26 cellular contexts compared by ENCODE assay signal in the genomic region with DNA sequence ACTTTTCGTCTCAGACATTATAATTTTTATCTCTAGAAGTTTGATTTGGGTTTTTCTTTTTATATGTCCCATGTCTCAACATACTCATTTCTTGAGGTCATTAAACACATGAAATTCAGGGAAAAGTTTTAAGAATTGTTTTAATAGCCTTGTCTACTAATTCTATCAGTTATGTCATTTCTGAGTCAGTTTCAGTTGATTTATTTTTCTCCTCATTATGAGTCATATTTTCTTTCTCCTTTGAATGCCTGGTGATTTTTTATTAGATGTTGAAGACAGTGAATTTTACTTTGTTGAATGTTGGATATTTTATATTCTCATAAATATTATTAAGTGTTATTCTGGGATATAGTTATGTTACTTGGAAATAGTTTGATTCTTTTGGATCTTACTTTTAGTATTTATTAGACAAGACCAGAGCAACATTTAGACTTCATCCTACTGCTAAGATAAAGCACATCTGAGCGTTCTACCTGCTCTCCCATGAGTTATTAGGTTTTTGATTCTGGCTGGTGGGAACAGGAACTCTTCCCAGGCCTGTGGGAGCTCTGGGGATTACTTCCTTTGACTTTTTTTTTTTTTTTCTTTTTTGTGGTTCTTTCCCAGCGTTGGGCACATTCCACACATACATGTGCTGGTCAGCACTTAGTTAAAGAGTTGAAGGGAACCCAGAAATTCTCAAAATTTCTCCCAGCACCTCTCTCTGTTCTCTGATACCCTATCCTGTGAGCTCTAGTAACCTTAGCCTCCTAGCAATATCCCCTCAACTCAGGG.
DNase-seq lines count a peak whose midpoint lies in the region; ATAC-seq and TF ChIP-seq lines count a peak whose summit lies in the region.
"Had no signal": no experiment of that assay in that cellular context is flagged by ENCODE, and none has a peak within 500 bp of the region (broad histone marks: within the 10 kb centered on the region; RNA-seq: fewer than 3 reads in every experiment).

No MANE protein-coding gene starts in this region.

- TF ChIP-seq CTCF in retinal pigment epithelial cell (conservative IDR thresholded peaks at IDR 0.05; ENCODE audit: low read depth, low read length) = no peak

- H3K36me3 Mint-ChIP-seq in activated T-cell treated with anti-CD3 and anti-CD28 coated beads, Interleukin-2, amount 50 U/mL, for 24 hours (ENCODE audit: low read depth) = no peaks in the 10 kb centered on the region
- no peaks in the 10 kb centered on the region for H3K36me3 Mint-ChIP-seq in activated naive CD8-positive, alpha-beta T cell
- H3K36me3 Mint-ChIP-seq: activated CD8-positive, alpha-beta memory T cell treated with anti-CD3 and anti-CD28 coated beads, Interleukin-2, amount 10 ng/mL, durations not matched to agents 7 days and 5 days had no signal

- no peak overlapping the region for H3K4me3 ChIP-seq in retinal pigment epithelial cell (ENCODE audit: low read length)
- H3K4me3 ChIP-seq: right atrium auricular region, SJSA1, spleen had no signal

- H3K9me3 Mint-ChIP-seq in activated T-cell treated with anti-CD3 and anti-CD28 coated beads, Interleukin-2, amount 50 U/mL, for 24 hours = no peaks in the 10 kb centered on the region
- no peaks in the 10 kb centered on the region for H3K9me3 Mint-ChIP-seq in activated naive CD8-positive, alpha-beta T cell (ENCODE audit: low read depth)
- H3K9me3 Mint-ChIP-seq: T-helper 1 cell treated with Interleukin-12 subunit alpha and Interleukin-12 subunit beta and Interleukin-4 antibody, amounts not matched to agents 30 μg/mL and 1 μg/mL, for 36 hours had no signal

- H3K4me3 Mint-ChIP-seq in activated T-cell treated with anti-CD3 and anti-CD28 coated beads, Interleukin-2, amount 50 U/mL, for 24 hours = no peak overlapping the region
- H3K4me3 Mint-ChIP-seq in activated naive CD8-positive, alpha-beta T cell = peak overlapping the region; percentile 43
- H3K4me3 Mint-ChIP-seq: activated CD8-positive, alpha-beta memory T cell treated with anti-CD3 and anti-CD28 coated beads, Interleukin-2, amount 10 ng/mL, durations not matched to agents 7 days and 5 days; T-helper 1 cell treated with Interleukin-12 subunit alpha and Interleukin-12 subunit beta and Interleukin-4 antibody, amounts not matched to agents 30 μg/mL and 1 μg/mL, for 36 hours had no signal

- H3K4me1 Mint-ChIP-seq in activated T-cell treated with anti-CD3 and anti-CD28 coated beads, Interleukin-2, amount 50 U/mL, for 24 hours (ENCODE audit: low read depth) = peaks cover 32% of the 10 kb centered on the region
- peaks cover 28% of the 10 kb centered on the region for H3K4me1 Mint-ChIP-seq in activated naive CD8-positive, alpha-beta T cell (ENCODE audit: low read depth)
- H3K4me1 Mint-ChIP-seq: activated CD8-positive, alpha-beta memory T cell treated with anti-CD3 and anti-CD28 coated beads, Interleukin-2, amount 10 ng/mL, durations not matched to agents 7 days and 5 days had no signal

- ATAC-seq in HG03469 (IDR thresholded peaks at IDR 0.05; ENCODE audit: unreplicated experiment) = no peak
- ATAC-seq: activated CD8-positive, alpha-beta memory T cell treated with anti-CD3 and anti-CD28 coated beads, Interleukin-2, amount 10 ng/mL, durations not matched to agents 7 days and 5 days; esophagus mucosa; HepG2 had no signal

- no peaks in the 10 kb centered on the region for H3K27me3 Mint-ChIP-seq in activated T-cell treated with anti-CD3 and anti-CD28 coated beads, Interleukin-2, amount 50 U/mL, for 24 hours
- no peaks in the 10 kb centered on the region for H3K27me3 Mint-ChIP-seq in activated naive CD8-positive, alpha-beta T cell
- H3K27me3 Mint-ChIP-seq: activated CD8-positive, alpha-beta memory T cell treated with anti-CD3 and anti-CD28 coated beads, Interleukin-2, amount 10 ng/mL, durations not matched to agents 7 days and 5 days had no signal

- DNase-seq in activated T-cell treated with anti-CD3 and anti-CD28 coated beads, Interleukin-2, amount 50 U/mL, for 24 hours = no peak
- no peak for DNase-seq in activated T-cell treated with anti-CD3 and anti-CD28 coated beads for 4 hours
- DNase-seq in epithelial cell of prostate (ENCODE audit: low read depth, low spot score) = no peak
- DNase-seq in retinal pigment epithelial cell (ENCODE audit: low read depth) = peak; percentile 64
- no peak for DNase-seq in dedifferentiated amniotic fluid mesenchymal stem cell (ENCODE audit: extremely low spot score)
- DNase-seq in D341Med (ENCODE audit: low spot score) = no peak
- DNase-seq: activated CD4-positive, alpha-beta T cell treated with anti-CD3 and anti-CD28 coated beads for 48 hours; activated CD8-positive, alpha-beta memory T cell treated with anti-CD3 and anti-CD28 coated beads, Interleukin-2, amount 10 ng/mL, durations not matched to agents 7 days and 5 days; activated effector memory CD4-positive, alpha-beta T cell treated with anti-CD3 and anti-CD28 coated beads, Interleukin-2, amount 50 U/mL, for 16 hours; cerebellar nuclear complex; effector CD4-positive, alpha-beta T cell; GOT3; NCI-H1105; NCI-H2081; NCI-H446; nucleus accumbens; spleen; stimulated activated CD4-positive, alpha-beta T cell treated with anti-CD3 and anti-CD28 coated beads, Interleukin-4, amount 100 ng/mL, for 4 hours; trophoblast cell had no signal

- peak overlapping the region; percentile 20 for H3K27ac ChIP-seq in epithelial cell of prostate
- H3K27ac ChIP-seq: right atrium auricular region, SJSA1, spleen had no signal

- H3K27ac Mint-ChIP-seq in activated T-cell treated with anti-CD3 and anti-CD28 coated beads, Interleukin-2, amount 50 U/mL, for 24 hours = peak overlapping the region; percentile 78
- peak overlapping the region; percentile 76 for H3K27ac Mint-ChIP-seq in activated naive CD8-positive, alpha-beta T cell
- H3K27ac Mint-ChIP-seq: activated CD8-positive, alpha-beta memory T cell treated with anti-CD3 and anti-CD28 coated beads, Interleukin-2, amount 10 ng/mL, durations not matched to agents 7 days and 5 days; T-helper 1 cell treated with Interleukin-12 subunit alpha and Interleukin-12 subunit beta and Interleukin-4 antibody, amounts not matched to agents 30 μg/mL and 1 μg/mL, for 36 hours had no signal
